ENCODE assay signal across 20 cellular contexts in the genomic region with DNA sequence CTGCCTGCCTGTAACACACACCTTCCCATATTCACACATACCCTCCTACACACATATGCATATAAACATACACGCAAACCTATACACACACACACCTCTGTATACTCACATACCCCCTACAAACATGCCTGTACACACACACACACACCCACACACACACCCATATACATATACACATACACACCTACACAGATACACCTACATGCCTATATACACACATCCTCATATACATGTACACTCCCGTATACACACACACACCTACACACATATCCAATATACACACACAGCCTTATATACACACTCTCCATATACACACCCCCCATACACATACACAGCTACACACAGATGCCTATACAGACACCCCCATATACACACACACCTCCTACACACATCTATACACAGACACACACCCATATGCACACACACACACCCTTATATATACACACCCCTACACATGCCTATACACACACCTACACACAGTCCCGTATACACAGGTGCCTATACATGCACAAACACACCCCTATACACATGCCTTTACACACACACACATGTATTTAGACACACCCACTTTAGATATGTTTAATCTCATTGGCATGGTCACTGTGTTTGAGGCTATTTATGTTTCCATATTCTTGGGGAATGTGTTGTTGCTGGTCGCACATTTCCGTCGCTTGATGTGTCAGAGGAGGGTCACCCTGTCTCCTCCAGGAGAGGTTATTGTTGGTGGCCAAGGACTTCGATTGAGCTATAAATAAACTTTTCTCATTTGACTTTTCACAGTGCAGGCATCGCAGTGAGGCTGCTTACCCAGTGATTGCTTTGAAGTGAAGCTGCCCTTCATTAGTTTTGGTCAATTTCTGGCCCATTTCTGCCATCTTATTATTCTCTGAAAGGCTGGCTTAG.
"Had no signal": no experiment of that assay in that cellular context is flagged by ENCODE, and none has a peak within 500 bp of the region (broad histone marks: within the 10 kb centered on the region; RNA-seq: fewer than 3 reads in every experiment).

No MANE protein-coding gene starts in this region.

- H2AFZ ChIP-seq: parathyroid adenoma had no signal

- DNase-seq: central memory CD4-positive, alpha-beta T cell; cortex of kidney; dorsolateral prefrontal cortex; effector CD8-positive, alpha-beta T cell; immature natural killer cell; left lung; mesendoderm; naive B cell; occipital lobe; retina; stimulated activated CD4-positive, alpha-beta T cell treated with anti-CD3 and anti-CD28 coated beads, Interleukin-2, amount 100 ng/mL, for 48 hours; stomach; substantia nigra; transverse colon had no signal

- H3K4me1 ChIP-seq: left lung, parathyroid adenoma, prostate gland had no signal

- H3K4me2 ChIP-seq: smooth muscle cell had no signal

- H3K27ac ChIP-seq: dorsolateral prefrontal cortex, left lung, parathyroid adenoma, prostate gland, stomach, thoracic aorta, transverse colon had no signal

- H3K9me3 ChIP-seq: left lung, prostate gland, stomach, thoracic aorta, transverse colon had no signal

- ATAC-seq: left lung; stimulated activated memory B cell treated with anti-CD40 and anti-IgM and Interleukin-4, amounts not matched to agents 10 μg/mL and 1 μg/mL and 100 μg/mL, for 72 hours had no signal

- H3K4me3 ChIP-seq: dorsolateral prefrontal cortex, left lung, lung, prostate gland, smooth muscle cell, stomach, thoracic aorta, transverse colon had no signal

- H3K36me3 ChIP-seq: prostate gland, thoracic aorta, transverse colon had no signal

- H3K27me3 ChIP-seq: dorsolateral prefrontal cortex, left lung, stomach, transverse colon had no signal

- H3K9ac ChIP-seq: parathyroid adenoma had no signal
